ENCODE assay signal across 11 cellular contexts in genomic region chr22:29120098-29120776, GRCh38. TPM values are rescaled to one million over a fixed set of nuclear protein-coding genes. Genes with fewer than 3 reads are reported as not detected.
"Had no signal": no experiment of that assay in that cellular context is flagged by ENCODE, and none has a peak within 500 bp of the region (broad histone marks: within the 10 kb centered on the region; RNA-seq: fewer than 3 reads in every experiment).

No MANE protein-coding gene starts in this region.

RNA-seq across cellular contexts. Expression of gene C22orf31, which starts 58.6 kb away (rescaled TPM):
- total RNA-seq: activated naive CD8-positive, alpha-beta T cell treated with anti-CD3 and anti-CD28 coated beads, Interleukin-2, amount 10 ng/mL, durations not matched to agents 7 days and 5 days; activated T-cell treated with anti-CD3 and anti-CD28 coated beads, Interleukin-2, amount 50 U/mL, for 4 hours; cerebellum; left cardiac atrium; right lobe of liver; thoracic aorta; upper lobe of right lung had no signal
- polyA plus RNA-seq: heart right ventricle, liver, neural cell, small intestine had no signal
